In genomic region chr1:154557248-154557938, GRCh38 we compare ENCODE assay signal across 8 cellular contexts. TPM values are rescaled to one million over a fixed set of nuclear protein-coding genes. Genes with fewer than 3 reads are reported as not detected.
DNase-seq lines count a peak whose midpoint lies in the region; ATAC-seq and TF ChIP-seq lines count a peak whose summit lies in the region.

No MANE protein-coding gene starts in this region.

- peak overlapping the region; percentile 86 to 96 (median 94) for H3K27ac Mint-ChIP-seq in CD8-positive, alpha-beta memory T cell
- H3K27ac Mint-ChIP-seq in endodermal cell: peak overlapping the region; percentile 79

- H3K79me2 ChIP-seq in OCI-LY7 (ENCODE audit: insufficient read depth, low read depth, low read length) (peaks cover 27% of the 10 kb centered on the region), osteoblast (ENCODE audit: insufficient read depth, low read length) (peaks cover 37% of the 10 kb centered on the region)

- no peaks in the 10 kb centered on the region for H3K9me3 ChIP-seq in CD8-positive, alpha-beta memory T cell (ENCODE audit: low read length)
- H3K9me3 ChIP-seq in OCI-LY7 (ENCODE audit: low read length) (no peaks in the 10 kb centered on the region), endodermal cell (ENCODE audit: control insufficient read depth, low read length) (no peaks in the 10 kb centered on the region), osteoblast (ENCODE audit: low read depth, low read length) (no peaks in the 10 kb centered on the region)

- H3K9me2 ChIP-seq in OCI-LY7 (ENCODE audit: insufficient read depth, low read length): no peaks in the 10 kb centered on the region

- peaks cover 34% of the 10 kb centered on the region for H3K36me3 ChIP-seq in CD8-positive, alpha-beta memory T cell (ENCODE audit: insufficient read depth, low read length)
- peaks cover 42% of the 10 kb centered on the region for H3K36me3 ChIP-seq in OCI-LY7 (ENCODE audit: insufficient read depth, low read length)
- peaks cover 37% of the 10 kb centered on the region for H3K36me3 ChIP-seq in endodermal cell (ENCODE audit: control insufficient read depth, insufficient read depth, low read length)
- peaks cover 35% of the 10 kb centered on the region for H3K36me3 ChIP-seq in osteoblast (ENCODE audit: insufficient read depth, low read length)

- H2AFZ ChIP-seq in OCI-LY7 (ENCODE audit: low read length): no peak overlapping the region
- H2AFZ ChIP-seq in osteoblast (ENCODE audit: low read length): peak overlapping the region; percentile 16

- peak overlapping the region; percentile 77 for H3K9ac ChIP-seq in endodermal cell (ENCODE audit: extremely low read depth, low read length, poor library complexity, severe bottlenecking)

- POLR2A ChIA-PET in CD8-positive, alpha-beta memory T cell (lab: Charles Lee): no interaction called here
- POLR2A ChIA-PET in OCI-LY7 (lab: Charles Lee): interaction anchor here (0.5 kb wide), 1 partner anchor 224 kb away, joined by 3 read pairs; no protein-coding TSS in a partner anchor

- peaks cover 36 to 53% (median 49%) of the 10 kb centered on the region in 3 donors for H3K4me1 Mint-ChIP-seq in CD8-positive, alpha-beta memory T cell
- H3K4me1 Mint-ChIP-seq in endodermal cell: peaks cover 35% of the 10 kb centered on the region

- H3K27ac ChIP-seq in CD8-positive, alpha-beta memory T cell (ENCODE audit: low read depth, low read length): peak overlapping the region; percentile 60
- H3K27ac ChIP-seq in OCI-LY7 (ENCODE audit: low read depth, low read length, poor library complexity, severe bottlenecking): peak overlapping the region; percentile 49
- H3K27ac ChIP-seq in endodermal cell (ENCODE audit: low read depth, low read length): no peak overlapping the region
- H3K27ac ChIP-seq in osteoblast (ENCODE audit: low read depth, low read length): peak overlapping the region; percentile 68

- CTCF ChIA-PET in CD8-positive, alpha-beta memory T cell (lab: Charles Lee): interaction anchor here (1.0 kb wide), 1 partner anchor 11 kb away, joined by 3 read pairs; no protein-coding TSS in a partner anchor
- CTCF ChIA-PET in OCI-LY7 (lab: Charles Lee; ENCODE audit: unreplicated experiment): no interaction called here

- peaks cover 24% of the 10 kb centered on the region for H3K4me1 ChIP-seq in CD8-positive, alpha-beta memory T cell (ENCODE audit: insufficient read depth, low read length)
- H3K4me1 ChIP-seq in OCI-LY7 (ENCODE audit: insufficient read depth, low read length, poor library complexity, severe bottlenecking) (peaks cover 22% of the 10 kb centered on the region), endodermal cell (ENCODE audit: control insufficient read depth, insufficient read depth, low read length) (peaks cover 12% of the 10 kb centered on the region), osteoblast (ENCODE audit: insufficient read depth, low read length) (peaks cover 26% of the 10 kb centered on the region)

- H3K4me2 ChIP-seq in OCI-LY7 (ENCODE audit: low read length): peak overlapping the region; percentile 96
- H3K4me2 ChIP-seq in osteoblast (ENCODE audit: insufficient read depth, low read length): peak overlapping the region; percentile 99

- peak overlapping the region; percentile 87 for H3K4me3 ChIP-seq in CD8-positive, alpha-beta memory T cell (ENCODE audit: low read length)
- H3K4me3 ChIP-seq in OCI-LY7 (ENCODE audit: low read depth, low read length, poor library complexity, severe bottlenecking): peak overlapping the region; percentile 96
- peak overlapping the region; percentile 91 for H3K4me3 ChIP-seq in endodermal cell (ENCODE audit: low read length)
- H3K4me3 ChIP-seq in osteoblast (ENCODE audit: insufficient read depth, low read length): peak overlapping the region; percentile 84

- no peaks in the 10 kb centered on the region for H3K27me3 ChIP-seq in CD8-positive, alpha-beta memory T cell (ENCODE audit: insufficient read depth, low read length, poor library complexity, severe bottlenecking)
- H3K27me3 ChIP-seq in endodermal cell (ENCODE audit: control insufficient read depth, insufficient read depth, low read length, poor library complexity, severe bottlenecking) (no peaks in the 10 kb centered on the region), osteoblast (ENCODE audit: insufficient read depth, low read length) (no peaks in the 10 kb centered on the region)

- 24 to 28% methylated on average over 2 to 6 of the region's 7 CpGs for WGBS in endodermal cell (ENCODE audit: insufficient coverage in 1 of 2, insufficient read length in 1 of 2), 2 experiments

- intact Hi-C loops in OCI-LY7 (cut with micrococcal nuclease; ENCODE audit: unreplicated experiment): loop anchor here (5.0 kb wide), 1 partner anchor 305 kb away; no protein-coding TSS in a partner anchor

- no TSS peak for BruUV-seq in OCI-LY7 (replicated peaks; lab: Mats Ljungman, UMichigan)

- H3K4me3 Mint-ChIP-seq in CD8-positive, alpha-beta memory T cell: peak overlapping the region; percentile 89 to 95 (median 91)
- H3K4me3 Mint-ChIP-seq in endodermal cell: peak overlapping the region; percentile 78

- H4K20me1 ChIP-seq in OCI-LY7 (ENCODE audit: insufficient read depth, low read length): peaks cover 15% of the 10 kb centered on the region; the same call in 1 of the 2 replicates
- peaks cover 31% of the 10 kb centered on the region for H4K20me1 ChIP-seq in osteoblast (ENCODE audit: insufficient read depth, low read length)

- no peaks in the 10 kb centered on the region for H3K9me3 Mint-ChIP-seq in CD8-positive, alpha-beta memory T cell
- H3K9me3 Mint-ChIP-seq in endodermal cell: no peaks in the 10 kb centered on the region

- H3K36me3 Mint-ChIP-seq in CD8-positive, alpha-beta memory T cell: peaks cover 4 to 54% (median 19%) of the 10 kb centered on the region in 3 donors
- H3K36me3 Mint-ChIP-seq in endodermal cell (ENCODE audit: low read depth): peaks cover 39% of the 10 kb centered on the region

- ATAC-seq in HG03378 (IDR thresholded peaks at IDR 0.05; ENCODE audit: unreplicated experiment) (no peak), GM18873 (IDR thresholded peaks at IDR 0.05; ENCODE audit: low FRiP score, unreplicated experiment) (no peak)

- TF ChIP-seq CTCF in OCI-LY7 (conservative IDR thresholded peaks at IDR 0.05; ENCODE audit: low read length) (no peak), endodermal cell (conservative IDR thresholded peaks at IDR 0.05) (no peak), osteoblast (IDR thresholded peaks at IDR 0.05; ENCODE audit: extremely low read depth, low read depth, low read length) (no peak)

- H3K27me3 Mint-ChIP-seq in CD8-positive, alpha-beta memory T cell: peaks cover 0 to 2% of the 10 kb centered on the region in 2 donors
- no peaks in the 10 kb centered on the region for H3K27me3 Mint-ChIP-seq in endodermal cell (ENCODE audit: insufficient read depth)

- no peak for DNase-seq in CD8-positive, alpha-beta memory T cell
- DNase-seq in OCI-LY7 (ENCODE audit: low spot score) (peak; percentile 29), endodermal cell (no peak), osteoblast (ENCODE audit: insufficient read length, low spot score, missing footprints) (no peak), NCI-H2227 (lab: John Stamatoyannopoulos, UW; ENCODE audit: unreplicated experiment) (no peak), DMS 273 treated with DMSO at 0.1 percent for 48 hours (lab: John Stamatoyannopoulos, UW) (no peak)

RNA-seq across cellular contexts. Expression of gene UBE2Q1, which starts 1.1 kb away (rescaled TPM):
- total RNA-seq in CD8-positive, alpha-beta memory T cell: 10 to 100 TPM; 83.8 to 97.8 TPM
- 16.2 TPM for polyA plus RNA-seq in CD8-positive, alpha-beta memory T cell
- total RNA-seq in OCI-LY7 (2014; rRNA removed; shearing (Covaris generic)): 34.6 and 54.0 TPM in 2 replicates
- 84.5 and 93.7 TPM in 2 replicates for total RNA-seq in OCI-LY7 (2022)
- 10 to 100 TPM; 83.0 to 94.7 TPM for total RNA-seq in endodermal cell
- 80.8 TPM for polyA plus RNA-seq in endodermal cell (2013, experiment 1 of 2)
- 55.1 TPM for polyA plus RNA-seq in endodermal cell (2013, experiment 2 of 2)
- total RNA-seq in osteoblast: 27.9 and 28.6 TPM in 2 replicates

RNA-seq across cellular contexts. Expression of gene CHRNB2, which starts 10.2 kb away (rescaled TPM):
- not detected for total RNA-seq in CD8-positive, alpha-beta memory T cell
- polyA plus RNA-seq in CD8-positive, alpha-beta memory T cell: 0.16 TPM
- total RNA-seq in OCI-LY7 (2014; rRNA removed; shearing (Covaris generic)): 0.13 and 0.33 TPM in 2 replicates
- total RNA-seq in OCI-LY7 (2022) (0.42 and 0.55 TPM in 2 replicates), endodermal cell (under 1 TPM; 0.18 to 0.55 TPM), osteoblast (under 0.01 TPM in 1 of 2 replicates, not detected in the other)
- polyA plus RNA-seq in endodermal cell (2013, experiment 1 of 2): 3.6 TPM
- 3.1 TPM for polyA plus RNA-seq in endodermal cell (2013, experiment 2 of 2)

RNA-seq across cellular contexts. Expression of gene ADAR, which starts 50.6 kb away (rescaled TPM):
- total RNA-seq in CD8-positive, alpha-beta memory T cell: 100 to 1,000 TPM; 223 TPM
- polyA plus RNA-seq in CD8-positive, alpha-beta memory T cell: 157 TPM
- 87.8 and 90.2 TPM in 2 replicates for total RNA-seq in OCI-LY7 (2014; rRNA removed; shearing (Covaris generic))
- total RNA-seq in OCI-LY7 (2022): 136 and 139 TPM in 2 replicates
- 100 to 1,000 TPM; 148 to 166 TPM for total RNA-seq in endodermal cell
- polyA plus RNA-seq in endodermal cell (2013, experiment 1 of 2): 90.5 TPM
- 91.7 TPM for polyA plus RNA-seq in endodermal cell (2013, experiment 2 of 2)
- 103 and 118 TPM in 2 replicates for total RNA-seq in osteoblast

RNA-seq across cellular contexts. Expression of gene SHE, which starts 55.2 kb away (rescaled TPM):
- total RNA-seq in CD8-positive, alpha-beta memory T cell: not detected
- not detected for polyA plus RNA-seq in CD8-positive, alpha-beta memory T cell
- not detected in 2 replicates for total RNA-seq in OCI-LY7 (2014; rRNA removed; shearing (Covaris generic))
- total RNA-seq in OCI-LY7 (2022): not detected in 2 replicates
- total RNA-seq in endodermal cell: under 1 TPM; 0.24 to 0.35 TPM
- 0.14 TPM for polyA plus RNA-seq in endodermal cell (2013, experiment 1 of 2)
- polyA plus RNA-seq in endodermal cell (2013, experiment 2 of 2): 0.17 TPM
- not detected in 2 replicates for total RNA-seq in osteoblast

RNA-seq across cellular contexts. Expression of gene TDRD10, which starts 55.4 kb away (rescaled TPM):
- total RNA-seq in CD8-positive, alpha-beta memory T cell: not detected
- polyA plus RNA-seq in CD8-positive, alpha-beta memory T cell: not detected
- 0.13 TPM in 1 of 2 replicates, not detected in the other for total RNA-seq in OCI-LY7 (2014; rRNA removed; shearing (Covaris generic))
- total RNA-seq in OCI-LY7 (2022) (not detected in 2 replicates), endodermal cell (not detected), osteoblast (not detected in 2 replicates)
- polyA plus RNA-seq in endodermal cell (2013, experiment 1 of 2): not detected
- not detected for polyA plus RNA-seq in endodermal cell (2013, experiment 2 of 2)
